14 cellular contexts compared by ENCODE assay signal in genomic region chr9:109401990-109402318, GRCh38.
DNase-seq lines count a peak whose midpoint lies in the region; ATAC-seq and TF ChIP-seq lines count a peak whose summit lies in the region.
"Had no signal": no experiment of that assay in that cellular context is flagged by ENCODE, and none has a peak within 500 bp of the region (broad histone marks: within the 10 kb centered on the region; RNA-seq: fewer than 3 reads in every experiment).

No MANE protein-coding gene starts in this region.

- H3K4me3 ChIP-seq in PC-3 (ENCODE audit: low read length), result no peak overlapping the region
- H3K4me3 ChIP-seq: colonic mucosa, lower lobe of right lung, sigmoid colon had no signal

- H3K27ac ChIP-seq in PC-3 (ENCODE audit: low read length), result no peak overlapping the region
- H3K27ac ChIP-seq in substantia nigra (ENCODE audit: low read depth, low read length, poor library complexity, severe bottlenecking), result no peak overlapping the region
- H3K27ac ChIP-seq: colonic mucosa, lower lobe of right lung, sigmoid colon had no signal

- H3K27me3 ChIP-seq in PC-3 (ENCODE audit: low read length), result no peaks in the 10 kb centered on the region
- H3K27me3 ChIP-seq: colonic mucosa, sigmoid colon had no signal

- no peak overlapping the region for H2AFZ ChIP-seq in PC-3 (ENCODE audit: low read length)

- H4K20me1 ChIP-seq in PC-3 (ENCODE audit: low read length), result no peaks in the 10 kb centered on the region

- DNase-seq in GM10248 (ENCODE audit: extremely low spot score) (peak; percentile 41), PC-3 (peak; percentile 27), kidney tubule cell (ENCODE audit: low spot score) (peak; percentile 22), kidney glomerular epithelial cell (lab: John Stamatoyannopoulos, UW) (no peak), epidermal melanocyte (ENCODE audit: insufficient read length, low spot score) (no peak), substantia nigra (lab: John Stamatoyannopoulos, UW) (no peak)
- DNase-seq: activated CD8-positive, alpha-beta memory T cell treated with anti-CD3 and anti-CD28 coated beads for 24 hours; activated naive CD4-positive, alpha-beta T cell treated with anti-CD3 and anti-CD28 coated beads, Interleukin-2, amount 50 U/mL, for 16 hours; Right ventricle myocardium superior; sigmoid colon had no signal

- no peaks in the 10 kb centered on the region for H3K4me1 ChIP-seq in PC-3 (ENCODE audit: insufficient read depth, low read length)
- H3K4me1 ChIP-seq: colonic mucosa, lower lobe of right lung, sigmoid colon had no signal

- H3K9me2 ChIP-seq in PC-3 (replicated peaks; ENCODE audit: low read length), result no peaks in the 10 kb centered on the region

- BruUV-seq in PC-3 (replicated peaks; lab: Mats Ljungman, UMichigan), result no TSS peak

- H3K36me3 ChIP-seq in PC-3 (ENCODE audit: low read depth, low read length), result peaks cover 14% of the 10 kb centered on the region
- H3K36me3 ChIP-seq: sigmoid colon had no signal

- no peaks in the 10 kb centered on the region for H3F3A ChIP-seq in PC-3 (ENCODE audit: low read length, unreplicated experiment)

- no peak overlapping the region for H3K9ac ChIP-seq in PC-3 (ENCODE audit: low read length)

- H3K79me2 ChIP-seq in PC-3 (ENCODE audit: low read length), result no peaks in the 10 kb centered on the region

- ATAC-seq in GM19043 (IDR thresholded peaks at IDR 0.05; ENCODE audit: low read depth, unreplicated experiment) (peak; percentile 3), PC-3 (peak; percentile 57; the same call in 1 of the 2 replicates), HG03460 (IDR thresholded peaks at IDR 0.05; ENCODE audit: unreplicated experiment) (no peak)

- CTCF ChIA-PET in GM10248 (lab: Yijun Ruan, JAX) (interaction anchor here (0.6 to 7.7 kb wide), 13 partner anchors 9 to 173 kb away, joined by 3 to 79 read pairs (median 4); no protein-coding TSS in a partner anchor), PC-3 (lab: Charles Lee) (interaction anchor here (0.6 kb wide), 1 partner anchor 322 kb away, joined by 3 read pairs; no protein-coding TSS in a partner anchor)

- H3K4me2 ChIP-seq in PC-3 (ENCODE audit: low read length), result no peak overlapping the region

- intact Hi-C loops in PC-3 (cut with micrococcal nuclease), result no loop called here

- H3K9me3 ChIP-seq in PC-3 (ENCODE audit: low read length), result no peaks in the 10 kb centered on the region
- H3K9me3 ChIP-seq: colonic mucosa, lower lobe of right lung, sigmoid colon had no signal

- TF ChIP-seq CTCF in GM10248 (IDR thresholded peaks at IDR 0.05; ENCODE audit: control extremely low read depth, extremely low read depth, low read depth, missing control alignments) (no peak), PC-3 (conservative IDR thresholded peaks at IDR 0.05; ENCODE audit: low read depth, low read length) (no peak)

- POLR2A ChIA-PET in GM10248 (lab: Yijun Ruan, JAX) (no interaction called here), PC-3 (lab: Charles Lee; ENCODE audit: unreplicated experiment) (no interaction called here)

Comparison
In these comparisons a context has a peak if more than half of its experiments do, and no peak if none do; other contexts are left out.
1. DNase-seq: peak in GM10248 (single experiment), PC-3 (single experiment) and kidney tubule cell (single experiment); none in kidney glomerular epithelial cell (single experiment), epidermal melanocyte (single experiment) and substantia nigra (0 of 49).